10 cellular contexts compared by ENCODE assay signal in genomic region chr3:183583331-183584245, GRCh38. TPM values are rescaled to one million over a fixed set of nuclear protein-coding genes. Genes with fewer than 3 reads are reported as not detected.
DNase-seq lines count a peak whose midpoint lies in the region; ATAC-seq and TF ChIP-seq lines count a peak whose summit lies in the region.
"Had no signal": no experiment of that assay in that cellular context is flagged by ENCODE, and none has a peak within 500 bp of the region (broad histone marks: within the 10 kb centered on the region; RNA-seq: fewer than 3 reads in every experiment).

No MANE protein-coding gene starts in this region.

- no peaks in the 10 kb centered on the region for H3K9me2 ChIP-seq in DOHH2 (replicated peaks; ENCODE audit: control insufficient read depth, low read length)

- H3K4me2 ChIP-seq in DOHH2 (ENCODE audit: low read length) (peak overlapping the region; percentile 55), skeletal muscle satellite cell (ENCODE audit: low read length) (peak overlapping the region; percentile 16)

- no peaks in the 10 kb centered on the region for H4K20me1 ChIP-seq in DOHH2 (ENCODE audit: control insufficient read depth, insufficient read depth, low read depth, low read length)

- H3K9ac ChIP-seq in skeletal muscle satellite cell (ENCODE audit: low read depth, low read length) = peak overlapping the region; percentile 33

- H3K36me3 ChIP-seq in DOHH2 (ENCODE audit: control insufficient read depth, low read length) = peaks cover 4% of the 10 kb centered on the region; the same call in 1 of the 2 replicates
- no peaks in the 10 kb centered on the region for H3K36me3 ChIP-seq in adrenal gland (replicated peaks in 1 of 2)
- no peaks in the 10 kb centered on the region for H3K36me3 ChIP-seq in right lobe of liver
- no peaks in the 10 kb centered on the region for H3K36me3 ChIP-seq in skeletal muscle satellite cell (ENCODE audit: insufficient read depth, low read length)

- H3K27ac ChIP-seq in DOHH2 (ENCODE audit: low read depth, low read length) (peak overlapping the region; percentile 38), adrenal gland (peak overlapping the region; percentile 10 to 81 (median 65)), right lobe of liver (peak overlapping the region in 2 of 3 donors; percentile 6 to 61)

- H3K9me3 ChIP-seq in DOHH2 (ENCODE audit: control insufficient read depth, insufficient read depth, low read length) = no peaks in the 10 kb centered on the region
- no peaks in the 10 kb centered on the region for H3K9me3 ChIP-seq in adrenal gland (replicated peaks in 1 of 3)
- no peaks in the 10 kb centered on the region for H3K9me3 ChIP-seq in right lobe of liver
- H3K9me3 ChIP-seq in skeletal muscle satellite cell (replicated peaks; ENCODE audit: low read length) = no peaks in the 10 kb centered on the region

- H3K27me3 ChIP-seq in DOHH2 (ENCODE audit: control insufficient read depth, low read length) (no peaks in the 10 kb centered on the region), adrenal gland (no peaks in the 10 kb centered on the region), right lobe of liver (no peaks in the 10 kb centered on the region), skeletal muscle satellite cell (ENCODE audit: control insufficient read depth, insufficient read depth, low read length) (peaks cover 16% of the 10 kb centered on the region)

- peak; percentile 70 to 85 (median 76) for ATAC-seq in right lobe of liver
- no peak for ATAC-seq in HG03571 (IDR thresholded peaks at IDR 0.05; ENCODE audit: unreplicated experiment)
- ATAC-seq in GM21367 (IDR thresholded peaks at IDR 0.05; ENCODE audit: unreplicated experiment) = no peak

- intact Hi-C loops in adrenal gland (cut with DNase I) = loop anchor here in 1 of 2 donors (10.0 kb wide), 1 partner anchor 99 kb away; no protein-coding TSS in a partner anchor
- intact Hi-C loops in right lobe of liver (cut with DNase I) = no loop called here

- no peak for TF ChIP-seq POLR2A in adrenal gland (IDR thresholded peaks at IDR 0.05)
- TF ChIP-seq POLR2A in right lobe of liver (IDR thresholded peaks at IDR 0.05) = no peak

- peaks cover 67% of the 10 kb centered on the region for H3F3A ChIP-seq in DOHH2 (ENCODE audit: control insufficient read depth, insufficient read depth)

- H3K4me3 ChIP-seq in DOHH2 (ENCODE audit: low read length) (peak overlapping the region; percentile 8; the same call in 1 of the 2 replicates), adrenal gland (no peak overlapping the region), right lobe of liver (no peak overlapping the region), skeletal muscle satellite cell (ENCODE audit: low read length) (no peak overlapping the region)

- peak; percentile 3 for TF ChIP-seq CTCF in DOHH2 (IDR thresholded peaks at IDR 0.05; ENCODE audit: low read depth, low read length, poor library complexity, severe bottlenecking)
- TF ChIP-seq CTCF in adrenal gland (IDR thresholded peaks at IDR 0.05) = no peak
- TF ChIP-seq CTCF in right lobe of liver (IDR thresholded peaks at IDR 0.05) = no peak

- no peak for DNase-seq in adrenal gland
- DNase-seq in right lobe of liver = peak in 2 of 3 donors; percentile 65 to 75
- no peak for DNase-seq in NCI-H2171 treated with DMSO at 0.1 percent for 48 hours (lab: John Stamatoyannopoulos, UW)
- no peak for DNase-seq in HCEC 1CT
- DNase-seq: activated CD4-positive, alpha-beta T cell treated with anti-CD3 and anti-CD28 coated beads for 48 hours had no signal

- 78 to 84% (median 79%) methylated on average over 5 of the region's 5 CpGs for WGBS in adrenal gland, 4 donors
- 31% methylated on average over 4 of the region's 5 CpGs for WGBS in right lobe of liver (ENCODE audit: insufficient coverage, low coverage, low lambda C conversion rate, missing lambda C conversion rate)

- no peaks in the 10 kb centered on the region for H3K79me2 ChIP-seq in DOHH2 (ENCODE audit: control insufficient read depth, low read length)

- H3K4me1 ChIP-seq in DOHH2 (ENCODE audit: control insufficient read depth, low read length) (peaks cover 98% of the 10 kb centered on the region), adrenal gland (replicated peaks in 1 of 2) (peaks cover 25 to 43% of the 10 kb centered on the region in 2 donors), right lobe of liver (peaks cover 0 to 34% (median 14%) of the 10 kb centered on the region in 4 donors), skeletal muscle satellite cell (ENCODE audit: control insufficient read depth, insufficient read depth, low read length) (peaks cover 17% of the 10 kb centered on the region)

RNA-seq across cellular contexts. Expression of gene KLHL6, which starts 28.1 kb away (rescaled TPM):
- 1 to 10 TPM in 7 of 8 donors, under 1 TPM in 1; 0.85 to 7.5 (median 2.7) TPM for total RNA-seq in adrenal gland
- polyA plus RNA-seq in adrenal gland = 1 to 10 TPM in 2 of 3 donors, under 1 TPM in 1; 0.34 to 2.9 (median 1.2) TPM
- total RNA-seq in right lobe of liver = 1 to 10 TPM in 4 of 6 experiments, under 1 TPM in 2; 0.59 to 2.7 (median 1.6) TPM
- total RNA-seq in skeletal muscle satellite cell (2012; rRNA removed) = not detected in 2 replicates
- polyA plus RNA-seq: BJ had no signal

RNA-seq across cellular contexts. Expression of gene KLHL24, which starts 51.8 kb away (rescaled TPM):
- 100 to 1,000 TPM in 1 of 8 donors, 10 to 100 TPM in 7; 27.5 to 150 (median 60.6) TPM for total RNA-seq in adrenal gland
- 10 to 100 TPM in 2 of 3 donors, 1 to 10 TPM in 1; 4.9 to 13.6 (median 12.9) TPM for polyA plus RNA-seq in adrenal gland
- 10 to 100 TPM; 26.3 to 43.9 (median 32.0) TPM for total RNA-seq in right lobe of liver
- total RNA-seq in skeletal muscle satellite cell (2012; rRNA removed) = 14.2 and 17.5 TPM in 2 replicates

Comparison
In these comparisons a context has a peak if more than half of its experiments do, and no peak if none do; other contexts are left out.
1. DNase-seq: peak in right lobe of liver (2 of 3); none in adrenal gland (0 of 7), NCI-H2171 treated with DMSO at 0.1 percent for 48 hours (single experiment) and HCEC 1CT (single experiment).
2. ATAC-seq: peak in right lobe of liver (4 of 4); none in HG03571 (single experiment) and GM21367 (single experiment).
3. Peak in every context shown above with its lines, with median percentiles within 50 percentile points of each other: H3K27ac ChIP-seq.